8 cellular contexts compared by ENCODE assay signal in genomic region chr11:120168960-120169681, GRCh38. TPM values are rescaled to one million over a fixed set of nuclear protein-coding genes. Genes with fewer than 3 reads are reported as not detected.
DNase-seq lines count a peak whose midpoint lies in the region; ATAC-seq and TF ChIP-seq lines count a peak whose summit lies in the region.

No MANE protein-coding gene starts in this region.

- intact Hi-C loops in left ventricle myocardium inferior (cut with micrococcal nuclease): no loop called here

- DNase-seq in COR-L47 (lab: John Stamatoyannopoulos, UW) (peak; percentile 46), HT1080 (ENCODE audit: low read depth) (peak; percentile 54), SK-N-SH (peak; percentile 94), adipocyte (ENCODE audit: low read depth) (peak; percentile 78), left ventricle myocardium inferior (peak; percentile 61), trophoblast cell (peak; percentile 74 to 76), upper lobe of left lung (peak; percentile 48 to 95)

- H2AFZ ChIP-seq in SK-N-SH (ENCODE audit: low read depth) (peak overlapping the region; percentile 89; the same call in 1 of the 2 replicates), trophoblast cell (ENCODE audit: insufficient read depth, low read length, poor library complexity) (peak overlapping the region; percentile 87)

- no peaks in the 10 kb centered on the region for H3K9me2 ChIP-seq in SK-N-SH

- H2BK5ac ChIP-seq in trophoblast cell (ENCODE audit: low read depth, low read length, poor library complexity): no peak overlapping the region

- no peaks in the 10 kb centered on the region for H3K9me3 ChIP-seq in SK-N-SH
- H3K9me3 ChIP-seq in adipocyte (ENCODE audit: control insufficient read depth, low read length): peaks cover 10% of the 10 kb centered on the region
- peaks cover 18% of the 10 kb centered on the region for H3K9me3 ChIP-seq in left ventricle myocardium inferior (replicated peaks)
- peaks cover 1% of the 10 kb centered on the region for H3K9me3 ChIP-seq in trophoblast cell (ENCODE audit: insufficient read depth, low read depth, low read length)
- H3K9me3 ChIP-seq in upper lobe of left lung: peaks cover 0 to 2% (median 0%) of the 10 kb centered on the region in 4 donors

- H3K23ac ChIP-seq in trophoblast cell (ENCODE audit: low read length): no peak overlapping the region

- H3K4me1 ChIP-seq in SK-N-SH (ENCODE audit: control insufficient read depth in 1 of 2, insufficient read depth in 2 of 2, low read depth in 1 of 2, low read length in 1 of 2): peaks cover 0 to 15% of the 10 kb centered on the region in 2 experiments; a peak in 1 of 4 replicates
- peaks cover 9% of the 10 kb centered on the region for H3K4me1 ChIP-seq in adipocyte (ENCODE audit: control insufficient read depth, insufficient read depth, low read length)
- peaks cover 21% of the 10 kb centered on the region for H3K4me1 ChIP-seq in left ventricle myocardium inferior
- H3K4me1 ChIP-seq in trophoblast cell (ENCODE audit: control insufficient read depth in 1 of 2, insufficient read depth in 2 of 2, low read length in 2 of 2): peaks cover 0 to 6% of the 10 kb centered on the region in 2 experiments
- H3K4me1 ChIP-seq in upper lobe of left lung: peaks cover 11 to 19% (median 18%) of the 10 kb centered on the region in 4 donors

- H3K27me3 ChIP-seq in SK-N-SH (ENCODE audit: insufficient read depth) (peaks cover 23% of the 10 kb centered on the region; the same call in 1 of the 2 replicates), adipocyte (replicated peaks; ENCODE audit: control insufficient read depth, insufficient read depth, low read length) (peaks cover 25% of the 10 kb centered on the region), left ventricle myocardium inferior (ENCODE audit: low read depth) (peaks cover 91% of the 10 kb centered on the region), trophoblast cell (ENCODE audit: insufficient read depth, low read length) (peaks cover 7% of the 10 kb centered on the region), upper lobe of left lung (peaks cover 0 to 14% (median 5%) of the 10 kb centered on the region in 4 donors)

- H3F3A ChIP-seq in SK-N-SH (replicated peaks; ENCODE audit: insufficient read depth): no peaks in the 10 kb centered on the region

- H3K79me2 ChIP-seq in SK-N-SH (ENCODE audit: insufficient read depth) (no peaks in the 10 kb centered on the region), trophoblast cell (ENCODE audit: control insufficient read depth, insufficient read depth, low read length, poor library complexity) (no peaks in the 10 kb centered on the region)

- ATAC-seq in upper lobe of left lung (ENCODE audit: low FRiP score in 2 of 2): peak; percentile 85 to 95
- no peak for ATAC-seq in HG03442 (IDR thresholded peaks at IDR 0.05; ENCODE audit: unreplicated experiment)

- H4K12ac ChIP-seq in trophoblast cell (ENCODE audit: low read depth, low read length): peak overlapping the region; percentile 49

- peak overlapping the region; percentile 37 for H2BK12ac ChIP-seq in trophoblast cell (ENCODE audit: low read length)

- TF ChIP-seq EP300 in SK-N-SH (IDR thresholded peaks at IDR 0.05; ENCODE audit: borderline replicate concordance in 1 of 2, low read depth in 1 of 2, low read length in 1 of 2): no peak
- no peak for TF ChIP-seq EP300 in upper lobe of left lung (IDR thresholded peaks at IDR 0.05)

- H3K9ac ChIP-seq in SK-N-SH (peak overlapping the region; percentile 34; the same call in 1 of the 2 replicates), adipocyte (ENCODE audit: low read length) (peak overlapping the region; percentile 58), trophoblast cell (ENCODE audit: low read length) (peak overlapping the region; percentile 49)

- H4K20me1 ChIP-seq in SK-N-SH (ENCODE audit: insufficient read depth): no peaks in the 10 kb centered on the region

- TF ChIP-seq RAD21 in SK-N-SH (IDR thresholded peaks at IDR 0.05; ENCODE audit: low read length): peak; percentile 47

- POLR2A ChIA-PET in SK-N-SH (lab: Yijun Ruan, JAX): no interaction called here

- H2AK5ac ChIP-seq in trophoblast cell (ENCODE audit: low read length): no peak overlapping the region

- H3K4me2 ChIP-seq in SK-N-SH (peak overlapping the region; percentile 76), trophoblast cell (ENCODE audit: low read length) (peak overlapping the region; percentile 96)

- H3K36me3 ChIP-seq in SK-N-SH (replicated peaks in 1 of 2; ENCODE audit: control insufficient read depth in 1 of 2, insufficient read depth in 2 of 2, low read length in 1 of 2) (no peaks in the 10 kb centered on the region), adipocyte (ENCODE audit: control insufficient read depth, insufficient read depth, low read length, severe bottlenecking) (no peaks in the 10 kb centered on the region), left ventricle myocardium inferior (no peaks in the 10 kb centered on the region), trophoblast cell (ENCODE audit: control insufficient read depth in 1 of 2, insufficient read depth in 2 of 2, low read length in 2 of 2) (no peaks in the 10 kb centered on the region), upper lobe of left lung (no peaks in the 10 kb centered on the region)

- no peak overlapping the region for H2BK120ac ChIP-seq in trophoblast cell (ENCODE audit: insufficient read depth, low read length, poor library complexity)

- no peak overlapping the region for H3K18ac ChIP-seq in trophoblast cell (ENCODE audit: low read length)

- H3K79me1 ChIP-seq in trophoblast cell (ENCODE audit: low read length): no peaks in the 10 kb centered on the region

- TF ChIP-seq CTCF in SK-N-SH (IDR thresholded peaks at IDR 0.05): peak; percentile 66
- TF ChIP-seq CTCF in left ventricle myocardium inferior (IDR thresholded peaks at IDR 0.05; ENCODE audit: borderline replicate concordance): peak; percentile 92
- peak; percentile 88 to 95 (median 94) for TF ChIP-seq CTCF in upper lobe of left lung (IDR thresholded peaks at IDR 0.05)

- CTCF ChIA-PET in SK-N-SH (lab: Yijun Ruan, JAX): interaction anchor here (0.6 to 12.7 kb wide), 39 partner anchors 9 to 693 kb away, joined by 3 to 400 read pairs (median 3); partner anchors contain the start of gene NECTIN1

- H3K27ac ChIP-seq in SK-N-SH (ENCODE audit: low read depth in 2 of 2, low read length in 1 of 2) (no peak overlapping the region), left ventricle myocardium inferior (replicated peaks) (peak overlapping the region; percentile 29), trophoblast cell (ENCODE audit: low read depth, low read length) (no peak overlapping the region), upper lobe of left lung (no peak overlapping the region)

- H3K4ac ChIP-seq in trophoblast cell (ENCODE audit: low read depth, low read length): no peak overlapping the region

- WGBS in SK-N-SH (ENCODE audit: low lambda C conversion rate): 33% methylated on average over 15 of the region's 71 CpGs
- no CpG with 5 or more reads among the region's 71 CpGs for WGBS in trophoblast cell (ENCODE audit: extremely low coverage, insufficient coverage, insufficient read length)
- WGBS in upper lobe of left lung, 2 donors: 0 to 1% methylated on average over 5 to 65 of the region's 71 CpGs

- H4K8ac ChIP-seq in trophoblast cell (ENCODE audit: low read depth, low read length): peak overlapping the region; percentile 83

- no peak for TF ChIP-seq POLR2A in upper lobe of left lung (IDR thresholded peaks at IDR 0.05)

- H3K4me3 ChIP-seq in SK-N-SH (ENCODE audit: low read depth in 2 of 2, low read length in 1 of 2): peak overlapping the region; percentile 50 to 57
- peak overlapping the region; percentile 71 for H3K4me3 ChIP-seq in adipocyte (ENCODE audit: low read length)
- H3K4me3 ChIP-seq in left ventricle myocardium inferior: peak overlapping the region; percentile 66
- H3K4me3 ChIP-seq in trophoblast cell (ENCODE audit: low read depth, low read length): peak overlapping the region; percentile 62
- peak overlapping the region; percentile 33 to 56 (median 46) for H3K4me3 ChIP-seq in upper lobe of left lung

- H3K14ac ChIP-seq in trophoblast cell (ENCODE audit: low read length): no peak overlapping the region

- no peak overlapping the region for H4K91ac ChIP-seq in trophoblast cell (ENCODE audit: low read depth, low read length)

TF ChIP-seq in SK-N-SH, 30 proteins besides CTCF, POLR2A, EP300 and RAD21:
- no peak for TF ChIP-seq FOSL2 (IDR thresholded peaks at IDR 0.05; ENCODE audit: borderline replicate concordance, low read depth)
- no peak for TF ChIP-seq SIN3A (IDR thresholded peaks at IDR 0.05; ENCODE audit: borderline replicate concordance, low read depth, low read length)
- TF ChIP-seq SMC3 (IDR thresholded peaks at IDR 0.05; ENCODE audit: low read depth, low read length): peak; percentile 36; the same call in 1 of the 2 replicates

RNA-seq across cellular contexts. Expression of gene TRIM29, which starts 31.2 kb away (rescaled TPM):
- 0.07 TPM in 1 of 2 replicates, not detected in the other for total RNA-seq in HT1080 (2014; rRNA removed; shearing (Covaris generic))
- polyA plus RNA-seq in HT1080 (2015; cell fraction: cytosol; rRNA removed): 0.07 and 1.00 TPM in 2 replicates
- polyA plus RNA-seq in HT1080 (2015; cell fraction: nucleus; rRNA removed): 0.22 TPM in 1 of 2 replicates, not detected in the other
- 0.03 TPM in 1 of 2 replicates, not detected in the other for polyA plus RNA-seq in SK-N-SH (2012; rRNA removed)
- 0.03 TPM in 1 of 2 replicates, not detected in the other for polyA plus RNA-seq in SK-N-SH (2012; cell fraction: cytosol; rRNA removed)
- 0.05 TPM in 1 of 2 replicates, not detected in the other for polyA plus RNA-seq in SK-N-SH (2012; cell fraction: nucleus; rRNA removed)
- total RNA-seq in left ventricle myocardium inferior (not detected), upper lobe of left lung (10 to 100 TPM in 2 of 6 donors, 1 to 10 TPM in 4; 2.3 to 36.7 (median 8.4) TPM)
- polyA plus RNA-seq in trophoblast cell (2013): 1.1 and 1.3 TPM in 2 replicates

RNA-seq across cellular contexts. Expression of gene OAF, which starts 41.7 kb away (rescaled TPM):
- total RNA-seq in HT1080 (2014; rRNA removed; shearing (Covaris generic)): 190 and 227 TPM in 2 replicates
- polyA plus RNA-seq in HT1080 (2015; cell fraction: cytosol; rRNA removed): 127 and 136 TPM in 2 replicates
- polyA plus RNA-seq in HT1080 (2015; cell fraction: nucleus; rRNA removed): 64.4 and 66.9 TPM in 2 replicates
- polyA plus RNA-seq in SK-N-SH (2012; rRNA removed): 27.6 and 28.0 TPM in 2 replicates
- 13.8 and 20.5 TPM in 2 replicates for polyA plus RNA-seq in SK-N-SH (2012; cell fraction: cytosol; rRNA removed)
- polyA plus RNA-seq in SK-N-SH (2012; cell fraction: nucleus; rRNA removed): 22.1 and 33.5 TPM in 2 replicates
- total RNA-seq in left ventricle myocardium inferior (23.7 TPM), upper lobe of left lung (10 to 100 TPM in 2 of 6 donors, 1 to 10 TPM in 4; 5.1 to 41.6 (median 8.7) TPM)
- 15.2 and 18.2 TPM in 2 replicates for polyA plus RNA-seq in trophoblast cell (2013)
